23 cellular contexts compared by ENCODE assay signal in the genomic region with DNA sequence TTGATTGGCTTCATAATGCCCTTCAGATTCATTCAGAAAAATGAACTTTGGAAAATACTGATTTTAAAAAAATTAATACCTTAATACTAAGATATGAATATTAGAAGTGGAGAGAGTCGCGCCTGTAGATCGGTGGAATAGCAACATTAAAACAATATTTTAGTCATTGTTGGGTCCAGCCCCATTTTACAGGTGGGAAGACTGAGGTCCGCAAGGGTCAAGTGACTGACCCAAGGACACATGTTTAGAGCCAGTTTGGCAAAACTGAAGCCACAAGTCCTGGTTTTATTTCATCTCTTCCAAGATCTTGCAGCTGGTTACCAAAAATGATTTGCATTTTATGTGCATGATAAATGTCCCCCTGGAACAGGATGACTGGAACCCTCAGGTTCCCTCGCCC.
A peak's percentile ranks its signal among the peaks of the same experiment; 100 is the strongest.
DNase-seq lines count a peak whose midpoint lies in the region; ATAC-seq, FAIRE-seq and TF ChIP-seq lines count a peak whose summit lies in the region.
"Had no signal": no experiment of that assay in that cellular context is flagged by ENCODE, and none has a peak within 500 bp of the region (broad histone marks: within the 10 kb centered on the region; RNA-seq: fewer than 3 reads in every experiment).

No MANE protein-coding gene starts in this region.

- 100% methylated on average over 5 of the region's 5 CpGs for WGBS in HepG2 (ENCODE audit: low lambda C conversion rate)
- 87% methylated on average over 4 of the region's 5 CpGs for WGBS in right lobe of liver (ENCODE audit: insufficient coverage, low coverage, low lambda C conversion rate, missing lambda C conversion rate)

- no peak overlapping the region for H3K4me2 ChIP-seq in HepG2 (ENCODE audit: low read depth, low read length)
- H3K4me2 ChIP-seq: BLaER1 had no signal

- no TSS peak for BruUV-seq in HepG2 (replicated peaks; lab: Mats Ljungman, UMichigan)

- no peaks in the 10 kb centered on the region for H3K79me2 ChIP-seq in HepG2 (ENCODE audit: insufficient read depth, low read length)

- TF ChIP-seq CTCF in HepG2 (CRISPR knock-in tag; IDR thresholded peaks at IDR 0.05) (no peak), right lobe of liver (IDR thresholded peaks at IDR 0.05) (no peak), mesothelial cell of epicardium (IDR thresholded peaks at IDR 0.05; ENCODE audit: unreplicated experiment) (no peak), right atrium auricular region (IDR thresholded peaks at IDR 0.05) (no peak)

- no peak overlapping the region for H3K27ac ChIP-seq in HepG2 (ENCODE audit: extremely low read length, insufficient read depth, low read length)
- H3K27ac ChIP-seq in right lobe of liver = no peak overlapping the region
- H3K27ac ChIP-seq in temporal lobe (ENCODE audit: low read depth, low read length) = peak overlapping the region; percentile 46
- no peak overlapping the region for H3K27ac ChIP-seq in right atrium auricular region
- H3K27ac ChIP-seq: 22Rv1, BLaER1, C4-2B had no signal

- in situ Hi-C loops in HepG2 (cut with HindIII; ENCODE audit: extremely low pct_ligation_motif_present, low pct_unique_long_range_greater_than_20kb) = loop anchor here (25.0 kb wide), 3 partner anchors 128 to 1078 kb away; no protein-coding TSS in a partner anchor

- intact Hi-C loops in HepG2 (cut with micrococcal nuclease; ENCODE audit: unreplicated experiment) = no loop called here
- intact Hi-C loops in right lobe of liver (cut with DNase I) = no loop called here

- TF ChIP-seq EP300 in HepG2 (IDR thresholded peaks at IDR 0.05; ENCODE audit: low read depth in 2 of 2, low read length in 2 of 2) = no peak
- no peak for TF ChIP-seq EP300 in HepG2 (CRISPR knock-in tag; IDR thresholded peaks at IDR 0.05; ENCODE audit: borderline replicate concordance)

- POLR2A ChIA-PET in HepG2 (lab: Yijun Ruan, JAX) = no interaction called here

- no peak for TF ChIP-seq RAD21 in HepG2 (CRISPR knock-in tag; IDR thresholded peaks at IDR 0.05)

- CTCF ChIA-PET in HepG2 (lab: Yijun Ruan, JAX; ENCODE audit: low intra/inter-chr PET ratio, low total read pairs) = no interaction called here

- H3K27me3 Mint-ChIP-seq in mesothelial cell of epicardium (ENCODE audit: low read depth) = no peaks in the 10 kb centered on the region
- H3K27me3 Mint-ChIP-seq: B cell; CD4-positive, CD25-positive, alpha-beta regulatory T cell had no signal

- ATAC-seq in HepG2 = no peak
- ATAC-seq in right lobe of liver = no peak
- ATAC-seq: CD8-positive, alpha-beta T cell had no signal

- no peaks in the 10 kb centered on the region for H3K4me1 Mint-ChIP-seq in mesothelial cell of epicardium
- H3K4me1 Mint-ChIP-seq: B cell; CD4-positive, CD25-positive, alpha-beta regulatory T cell had no signal

- no peak for FAIRE-seq in HepG2 (lab: Jason Lieb, UNC)
- FAIRE-seq: A204.1, GM12891, GM18507, H54 had no signal

- peak overlapping the region; percentile 30 for H3K27ac Mint-ChIP-seq in mesothelial cell of epicardium
- H3K27ac Mint-ChIP-seq: B cell; CD8-positive, alpha-beta T cell; HFFc6 had no signal

- DNase-seq in HepG2 (ENCODE audit: low spot score) (no peak), right lobe of liver (no peak), mesothelial cell of epicardium (ENCODE audit: low spot score in 2 of 2, unreplicated experiment in 2 of 2) (no peak), right atrium auricular region (ENCODE audit: low spot score) (no peak), cerebellar cortex (ENCODE audit: low spot score) (no peak)
- DNase-seq: Caco-2; CD4-positive, CD25-positive, alpha-beta regulatory T cell; CD8-positive, alpha-beta T cell; DMS153; DND-41; GDM1; GOT3; HFFc6 had no signal

- H3K27me3 ChIP-seq in HepG2 (ENCODE audit: control insufficient read depth in 1 of 2, insufficient read depth in 2 of 2, low read length in 2 of 2) (no peaks in the 10 kb centered on the region), right lobe of liver (no peaks in the 10 kb centered on the region), right atrium auricular region (no peaks in the 10 kb centered on the region)
- H3K27me3 ChIP-seq: BLaER1 had no signal

- peaks cover 8% of the 10 kb centered on the region for H3K36me3 Mint-ChIP-seq in mesothelial cell of epicardium
- H3K36me3 Mint-ChIP-seq: CD4-positive, CD25-positive, alpha-beta regulatory T cell; CD8-positive, alpha-beta T cell had no signal

- no peaks in the 10 kb centered on the region for H3K9me3 Mint-ChIP-seq in mesothelial cell of epicardium
- H3K9me3 Mint-ChIP-seq: CD8-positive, alpha-beta T cell; HFFc6 had no signal

- H4K20me1 ChIP-seq in HepG2 (ENCODE audit: insufficient read depth, low read length) = peaks cover 9% of the 10 kb centered on the region

- H3K36me3 ChIP-seq in HepG2 (replicated peaks in 1 of 2; ENCODE audit: control insufficient read depth in 1 of 2, insufficient read depth in 2 of 2, low read length in 2 of 2) (peaks cover 15 to 45% of the 10 kb centered on the region in 2 experiments), right lobe of liver (no peaks in the 10 kb centered on the region), right atrium auricular region (no peaks in the 10 kb centered on the region)
- H3K36me3 ChIP-seq: HAP-1 had no signal

- H3K4me1 ChIP-seq in HepG2 (ENCODE audit: insufficient read depth, low read length) = no peaks in the 10 kb centered on the region
- H3K4me1 ChIP-seq in right lobe of liver = no peaks in the 10 kb centered on the region
- H3K4me1 ChIP-seq in right atrium auricular region = no peaks in the 10 kb centered on the region
- H3K4me1 ChIP-seq: Caco-2, HAP-1 had no signal

- H2AFZ ChIP-seq in HepG2 (ENCODE audit: low read length) = no peak overlapping the region

- H3K9me3 ChIP-seq in HepG2 (ENCODE audit: low read length) = no peaks in the 10 kb centered on the region
- H3K9me3 ChIP-seq in right lobe of liver = no peaks in the 10 kb centered on the region
- H3K9me3 ChIP-seq in right atrium auricular region = no peaks in the 10 kb centered on the region
- H3K9me3 ChIP-seq: BLaER1, Caco-2, HAP-1 had no signal

- H3K4me3 ChIP-seq in HepG2 (replicated peaks in 1 of 3; ENCODE audit: insufficient read depth in 1 of 3, low read depth in 2 of 3, low read length in 3 of 3) = no peak overlapping the region
- no peak overlapping the region for H3K4me3 ChIP-seq in right lobe of liver
- H3K4me3 ChIP-seq in right atrium auricular region = no peak overlapping the region
- H3K4me3 ChIP-seq: BLaER1, HAP-1 had no signal

- no peak for TF ChIP-seq POLR2A in HepG2 (IDR thresholded peaks at IDR 0.05; ENCODE audit: insufficient read depth in 1 of 2, low read depth in 2 of 2, low read length in 2 of 2)
- no peak for TF ChIP-seq POLR2A in right lobe of liver (IDR thresholded peaks at IDR 0.05)

- no peak overlapping the region for H3K9ac ChIP-seq in HepG2 (ENCODE audit: insufficient read depth, low read depth, low read length)
- H3K9ac ChIP-seq: BLaER1 had no signal

- no peak overlapping the region for H3K4me3 Mint-ChIP-seq in mesothelial cell of epicardium
- H3K4me3 Mint-ChIP-seq: B cell; CD4-positive, CD25-positive, alpha-beta regulatory T cell; CD8-positive, alpha-beta T cell; HFFc6 had no signal

TF ChIP-seq in HepG2, 621 proteins besides CTCF, POLR2A, EP300 and RAD21:
- TF ChIP-seq SRSF4 (IDR thresholded peaks at IDR 0.05; ENCODE audit: low read depth, low read length, poor library complexity, severe bottlenecking) (no peak), ZFP36 (IDR thresholded peaks at IDR 0.05; ENCODE audit: borderline replicate concordance, low read depth, low read length, partially characterized antibody) (no peak), ZNF629 (CRISPR knock-in tag; conservative IDR thresholded peaks at IDR 0.05) (peak; percentile 84), ZNF160 (CRISPR knock-in tag; IDR thresholded peaks at IDR 0.05) (no peak), SCMH1 (CRISPR knock-in tag; IDR thresholded peaks at IDR 0.05; ENCODE audit: borderline replicate concordance) (no peak)
